In the genomic region with DNA sequence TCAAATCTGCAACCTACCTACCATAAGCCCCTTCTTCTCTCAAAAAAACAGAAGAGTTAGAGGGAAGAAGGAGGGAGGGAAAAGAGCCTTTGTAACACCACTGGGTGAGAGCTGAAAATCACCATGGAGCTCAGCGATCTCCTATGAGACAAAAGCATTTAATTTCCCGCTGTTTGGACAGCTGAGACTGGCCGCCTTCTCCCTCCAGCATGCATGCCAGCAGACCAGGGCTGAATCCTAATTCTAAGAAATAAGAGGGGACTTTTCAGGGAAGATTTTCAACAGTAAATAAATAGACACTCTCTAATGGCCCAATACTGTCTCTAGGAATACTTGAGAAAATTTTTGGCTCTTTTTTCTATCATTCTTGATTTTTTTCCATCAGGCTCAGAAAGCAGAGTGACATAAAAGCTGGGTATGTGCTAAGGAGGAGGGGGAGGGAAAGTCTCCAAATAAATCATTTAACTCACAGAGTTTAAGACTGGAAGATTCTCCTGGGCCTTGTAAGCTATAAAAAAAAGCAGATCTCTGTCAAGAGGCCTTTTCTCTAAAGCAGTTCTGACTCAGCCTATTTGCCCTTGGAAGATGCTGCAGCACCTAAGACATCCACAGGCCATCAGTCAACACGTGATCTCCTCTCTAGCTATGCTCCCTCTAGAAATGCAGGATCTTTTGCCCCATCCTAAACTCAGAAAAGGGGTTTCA, we compare ENCODE assay signal across 20 cellular contexts. TPM values are rescaled to one million over a fixed set of nuclear protein-coding genes. Genes with fewer than 3 reads are reported as not detected.
DNase-seq lines count a peak whose midpoint lies in the region; ATAC-seq and TF ChIP-seq lines count a peak whose summit lies in the region.
"Had no signal": no experiment of that assay in that cellular context is flagged by ENCODE, and none has a peak within 500 bp of the region (broad histone marks: within the 10 kb centered on the region; RNA-seq: fewer than 3 reads in every experiment).

No MANE protein-coding gene starts in this region.

- no peak for TF ChIP-seq CTCF in AG10803 (conservative IDR thresholded peaks at IDR 0.05; ENCODE audit: low read length)

- DNase-seq in AG10803 (ENCODE audit: low read depth) (peak; percentile 34), NCI-H69 (lab: John Stamatoyannopoulos, UW) (peak; percentile 79), left kidney (ENCODE audit: low read depth, low spot score) (peak; percentile 60), sciatic nerve (ENCODE audit: low spot score) (no peak), HT-29 (ENCODE audit: low spot score) (no peak), COLO668 (lab: John Stamatoyannopoulos, UW; ENCODE audit: unreplicated experiment) (no peak)
- no peak for DNase-seq in effector CD8-positive, alpha-beta T cell (lab: John Stamatoyannopoulos, UW)
- DNase-seq: CD8-positive, alpha-beta memory T cell; DMS79; H9; IMR-90; NCI-H1417 treated with DMSO at 0.1 percent for 48 hours; NCI-H187 treated with DMSO at 0.1 percent for 48 hours; NCI-H345; NCI-H526; SHP77 treated with DMSO at 0.1 percent for 48 hours; SK-N-SH had no signal

- H3K4me3 ChIP-seq in AG10803 (ENCODE audit: low read length) = no peak overlapping the region
- H3K4me3 ChIP-seq: A549 had no signal

- ATAC-seq in sciatic nerve = peak; percentile 80
- ATAC-seq: A549 had no signal

- intact Hi-C loops in sciatic nerve (cut with DNase I) = no loop called here

RNA-seq across cellular contexts. Expression of a gene that starts 17.6 kb away (rescaled TPM):
- 3.2 TPM for total RNA-seq in sciatic nerve
- total RNA-seq in HT-29 (2014; rRNA removed; shearing (Covaris generic)) = not detected in 2 replicates
- total RNA-seq: HT1080, RPMI7951 had no signal

Comparison
In these comparisons a context has a peak if more than half of its experiments do, and no peak if none do; other contexts are left out.
1. DNase-seq: peak in AG10803 (single experiment), NCI-H69 (single experiment) and left kidney (single experiment); none in sciatic nerve (single experiment), HT-29 (single experiment), COLO668 (single experiment) and effector CD8-positive, alpha-beta T cell (single experiment).